ENCODE assay signal across 8 cellular contexts in genomic region chr3:127694467-127695215, GRCh38. TPM values are rescaled to one million over a fixed set of nuclear protein-coding genes. Genes with fewer than 3 reads are reported as not detected.
DNase-seq lines count a peak whose midpoint lies in the region; ATAC-seq and TF ChIP-seq lines count a peak whose summit lies in the region.

No MANE protein-coding gene starts in this region.

- no peak overlapping the region for H3K27ac ChIP-seq in CD4-positive, CD25-positive, alpha-beta regulatory T cell (ENCODE audit: insufficient read depth, low read length, poor library complexity, severe bottlenecking)
- H3K27ac ChIP-seq in HL-60 (replicated peaks): no peak overlapping the region
- no peak overlapping the region for H3K27ac ChIP-seq in PC-9

- no peak overlapping the region for H2AFZ ChIP-seq in PC-9

- POLR2A ChIA-PET in PC-9 (lab: Charles Lee; ENCODE audit: unreplicated experiment): interaction anchor here (0.6 kb wide), 1 partner anchor 734 kb away, joined by 4 read pairs; no protein-coding TSS in a partner anchor

- TF ChIP-seq CTCF in HL-60 (IDR thresholded peaks at IDR 0.05; ENCODE audit: insufficient read depth, low read length) (peak; percentile 57), PC-9 (conservative IDR thresholded peaks at IDR 0.05) (peak; percentile 49; the same call in 1 of the 2 replicates)

- peaks cover 18% of the 10 kb centered on the region for H3F3A ChIP-seq in PC-9 (ENCODE audit: insufficient read depth, low read depth)

- peaks cover 0 to 2% (median under 1%) of the 10 kb centered on the region in 4 donors for H3K4me1 Mint-ChIP-seq in CD4-positive, CD25-positive, alpha-beta regulatory T cell

- no peaks in the 10 kb centered on the region for H3K4me1 ChIP-seq in CD4-positive, CD25-positive, alpha-beta regulatory T cell (ENCODE audit: control insufficient read depth, insufficient read depth, low read length, poor library complexity, severe bottlenecking)
- peaks cover 18% of the 10 kb centered on the region for H3K4me1 ChIP-seq in PC-9 (replicated peaks; ENCODE audit: insufficient read depth)

- H3K27ac Mint-ChIP-seq in CD4-positive, CD25-positive, alpha-beta regulatory T cell: no peak overlapping the region

- no peaks in the 10 kb centered on the region for H3K9me2 ChIP-seq in PC-9 (ENCODE audit: insufficient read depth)

- H3K36me3 ChIP-seq in CD4-positive, CD25-positive, alpha-beta regulatory T cell (ENCODE audit: control insufficient read depth, insufficient read depth, low read length): no peaks in the 10 kb centered on the region
- no peaks in the 10 kb centered on the region for H3K36me3 ChIP-seq in PC-9 (ENCODE audit: low read depth)

- H3K9me3 Mint-ChIP-seq in CD4-positive, CD25-positive, alpha-beta regulatory T cell: peaks cover 0 to 1% (median 0%) of the 10 kb centered on the region in 7 donors

- no peaks in the 10 kb centered on the region for H4K20me1 ChIP-seq in PC-9 (ENCODE audit: insufficient read depth)

- H3K9me3 ChIP-seq in CD4-positive, CD25-positive, alpha-beta regulatory T cell (ENCODE audit: control insufficient read depth in 2 of 2, low read length in 2 of 2): no peaks in the 10 kb centered on the region
- no peaks in the 10 kb centered on the region for H3K9me3 ChIP-seq in PC-9 (ENCODE audit: insufficient read depth, low read depth)

- CTCF ChIA-PET in PC-9 (lab: Charles Lee): interaction anchor here (0.5 to 1.7 kb wide), 7 partner anchors 17 to 1359 kb away, joined by 3 to 7 read pairs (median 3); no protein-coding TSS in a partner anchor

- peak; percentile 59 to 79 for ATAC-seq in CD4-positive, CD25-positive, alpha-beta regulatory T cell (ENCODE audit: low read depth in 2 of 2)
- no peak for ATAC-seq in HG03520 (IDR thresholded peaks at IDR 0.05; ENCODE audit: unreplicated experiment)
- no peak for ATAC-seq in GM21717 (IDR thresholded peaks at IDR 0.05; ENCODE audit: unreplicated experiment)
- no peak for ATAC-seq in HG02678 (IDR thresholded peaks at IDR 0.05; ENCODE audit: unreplicated experiment)

- no peaks in the 10 kb centered on the region for H3K27me3 ChIP-seq in CD4-positive, CD25-positive, alpha-beta regulatory T cell (ENCODE audit: control insufficient read depth, insufficient read depth, low read length)
- H3K27me3 ChIP-seq in HL-60 (ENCODE audit: insufficient read depth, poor library complexity, severe bottlenecking) (no peaks in the 10 kb centered on the region), PC-9 (ENCODE audit: insufficient read depth, low read depth) (no peaks in the 10 kb centered on the region)

- H3K79me2 ChIP-seq in PC-9 (ENCODE audit: low read depth): no peaks in the 10 kb centered on the region

- no peak overlapping the region for H3K4me2 ChIP-seq in PC-9

- no peak overlapping the region for H3K4me3 ChIP-seq in CD4-positive, CD25-positive, alpha-beta regulatory T cell (ENCODE audit: low read depth, low read length)
- H3K4me3 ChIP-seq in HL-60 (replicated peaks; ENCODE audit: insufficient read depth, low read length): no peak overlapping the region
- H3K4me3 ChIP-seq in PC-9: no peak overlapping the region

- peak; percentile 26 to 73 (median 57) for DNase-seq in CD4-positive, CD25-positive, alpha-beta regulatory T cell
- DNase-seq in HL-60 (ENCODE audit: low read depth in 1 of 2, low spot score in 1 of 2): peak in 1 of 2 experiments; percentile 67
- peak; percentile 55 to 69 for DNase-seq in PC-9
- peak; percentile 75 for DNase-seq in astrocyte of the hippocampus (ENCODE audit: low read depth, low spot score)
- DNase-seq in left kidney (ENCODE audit: low read depth, low spot score): peak; percentile 66

- no peak overlapping the region for H3K4me3 Mint-ChIP-seq in CD4-positive, CD25-positive, alpha-beta regulatory T cell

- no TSS peak for BruUV-seq in PC-9 (replicated peaks; lab: Mats Ljungman, UMichigan)

- peaks cover 5% of the 10 kb centered on the region for H3K27me3 Mint-ChIP-seq in CD4-positive, CD25-positive, alpha-beta regulatory T cell

- intact Hi-C loops in PC-9 (cut with micrococcal nuclease; ENCODE audit: unreplicated experiment): no loop called here

- H3K36me3 Mint-ChIP-seq in CD4-positive, CD25-positive, alpha-beta regulatory T cell: no peaks in the 10 kb centered on the region

RNA-seq across cellular contexts. Expression of gene ABTB1, which starts 21.9 kb away (rescaled TPM):
- 130 TPM for total RNA-seq in CD4-positive, CD25-positive, alpha-beta regulatory T cell
- 100 to 1,000 TPM; 120 to 129 (median 121) TPM for polyA plus RNA-seq in CD4-positive, CD25-positive, alpha-beta regulatory T cell
- 39.1 and 57.1 TPM in 2 replicates for total RNA-seq in PC-9 (2021)

Comparison
In these comparisons a context has a peak if more than half of its experiments do, and no peak if none do; other contexts are left out.
1. ATAC-seq: peak in CD4-positive, CD25-positive, alpha-beta regulatory T cell (2 of 2); none in HG03520 (single experiment), GM21717 (single experiment) and HG02678 (single experiment).